8 cellular contexts compared by ENCODE assay signal in genomic region chr7:17530741-17531417, GRCh38.
DNase-seq lines count a peak whose midpoint lies in the region; ATAC-seq, FAIRE-seq and TF ChIP-seq lines count a peak whose summit lies in the region.

No MANE protein-coding gene starts in this region.

- TF ChIP-seq CTCF in A549 (IDR thresholded peaks at IDR 0.05) (peak; percentile 32; the same call in 2 of the 3 replicates), body of pancreas (IDR thresholded peaks at IDR 0.05) (peak in 6 of 7 experiments; percentile 14 to 51 (median 37)), retinal pigment epithelial cell (conservative IDR thresholded peaks at IDR 0.05; ENCODE audit: low read depth, low read length) (peak; percentile 34)

- intact Hi-C loops in body of pancreas (cut with DNase I) = loop anchor here (10.0 kb wide), 1 partner anchor 546 kb away; no protein-coding TSS in a partner anchor

- TF ChIP-seq POLR2A in A549 (IDR thresholded peaks at IDR 0.05; ENCODE audit: low read length) = no peak
- TF ChIP-seq POLR2A in body of pancreas (IDR thresholded peaks at IDR 0.05) = no peak

- no peak for ATAC-seq in A549
- ATAC-seq in GM18858 (IDR thresholded peaks at IDR 0.05; ENCODE audit: unreplicated experiment) = peak; percentile 80
- ATAC-seq in HG03442 (IDR thresholded peaks at IDR 0.05; ENCODE audit: unreplicated experiment) = peak; percentile 58
- ATAC-seq in body of pancreas = peak; percentile 69
- no peak for ATAC-seq in GM21737 (IDR thresholded peaks at IDR 0.05; ENCODE audit: unreplicated experiment)

- FAIRE-seq in A549 (lab: Jason Lieb, UNC) = peak; percentile 74

- no peaks in the 10 kb centered on the region for H3K27me3 ChIP-seq in body of pancreas

- no peak for TF ChIP-seq EP300 in A549 (IDR thresholded peaks at IDR 0.05)

- H3K4me1 ChIP-seq in A549 = peaks cover 14% of the 10 kb centered on the region
- H3K4me1 ChIP-seq in body of pancreas = peaks cover 5% of the 10 kb centered on the region

- H3K9me3 ChIP-seq in A549 = no peaks in the 10 kb centered on the region
- no peaks in the 10 kb centered on the region for H3K9me3 ChIP-seq in body of pancreas

- H3K27ac ChIP-seq in A549 = no peak overlapping the region
- no peak overlapping the region for H3K27ac ChIP-seq in body of pancreas

- CTCF ChIA-PET in A549 (lab: Yijun Ruan, JAX) = interaction anchor here (1.1 to 1.4 kb wide), 4 partner anchors 59 to 548 kb away, joined by 3 to 5 read pairs (median 4); no protein-coding TSS in a partner anchor

- no peak overlapping the region for H3K4me2 ChIP-seq in A549

- POLR2A ChIA-PET in A549 (lab: Yijun Ruan, JAX) = no interaction called here

- H3K36me3 ChIP-seq in body of pancreas (replicated peaks in 1 of 2; ENCODE audit: insufficient read depth in 1 of 2, low read depth in 2 of 2) = no peaks in the 10 kb centered on the region

- DNase-seq in A549 (ENCODE audit: low read depth in 1 of 2, low spot score in 1 of 2) (no peak), body of pancreas (no peak), retinal pigment epithelial cell (ENCODE audit: low read depth) (no peak), 8988T (no peak), foreskin melanocyte (no peak)

- TF ChIP-seq RAD21 in A549 (conservative IDR thresholded peaks at IDR 0.05 in 1 of 2, IDR thresholded peaks at IDR 0.05 in 1 of 2) = peak; percentile 60 to 61

- H3K4me3 ChIP-seq in A549 (no peak overlapping the region), body of pancreas (no peak overlapping the region), retinal pigment epithelial cell (ENCODE audit: low read length) (no peak overlapping the region)

- WGBS in A549 (ENCODE audit: missing lambda C conversion rate) = 63% methylated on average over 5 of the region's 5 CpGs
- 32 to 40% methylated on average over 5 of the region's 5 CpGs for whole genome bisulfite sequencing in body of pancreas, 2 donors

TF ChIP-seq in A549, 52 proteins besides CTCF, POLR2A, EP300 and RAD21:
- no peak for TF ChIP-seq BCL3 (IDR thresholded peaks at IDR 0.05)
- TF ChIP-seq SMC3 (IDR thresholded peaks at IDR 0.05) = 0 out of 3 replicates have a peak, but pooled peaks have one; percentile 24

Comparison
In these comparisons a context has a peak if more than half of its experiments do, and no peak if none do; other contexts are left out.
1. ATAC-seq: peak in GM18858 (single experiment), HG03442 (single experiment) and body of pancreas (single experiment); none in A549 (0 of 2) and GM21737 (single experiment).
2. Peak in every context shown above with its lines, with median percentiles within 50 percentile points of each other: CTCF ChIP-seq.